Comparison of ENCODE assay signal across 8 cellular contexts in genomic region chr10:124743188-124744046, GRCh38. TPM values are rescaled to one million over a fixed set of nuclear protein-coding genes. Genes with fewer than 3 reads are reported as not detected.
A peak's percentile ranks its signal among the peaks of the same experiment; 100 is the strongest.
DNase-seq lines count a peak whose midpoint lies in the region; ATAC-seq and TF ChIP-seq lines count a peak whose summit lies in the region.

No MANE protein-coding gene starts in this region.

- ATAC-seq in GM18498 (IDR thresholded peaks at IDR 0.05; ENCODE audit: unreplicated experiment), result peak; percentile 22
- peak; percentile 8 for ATAC-seq in foreskin keratinocyte
- no peak for ATAC-seq in HG03378 (IDR thresholded peaks at IDR 0.05; ENCODE audit: unreplicated experiment)
- no peak for ATAC-seq in GM21619 (IDR thresholded peaks at IDR 0.05; ENCODE audit: unreplicated experiment)

- H2AFZ ChIP-seq in KMS-11 (ENCODE audit: low read depth), result peak overlapping the region; percentile 62

- no peak overlapping the region for H3K4me3 ChIP-seq in KMS-11 (IDR thresholded peaks at IDR 0.05; ENCODE audit: insufficient read depth, low read depth, low read length)

- H3K4me2 ChIP-seq in KMS-11, result peak overlapping the region; percentile 95

- no peaks in the 10 kb centered on the region for H3K27me3 Mint-ChIP-seq in osteocyte (ENCODE audit: unreplicated experiment)

- no peaks in the 10 kb centered on the region for H4K20me1 ChIP-seq in KMS-11 (ENCODE audit: insufficient read depth)

- no peak for TF ChIP-seq CTCF in KMS-11 (conservative IDR thresholded peaks at IDR 0.05; ENCODE audit: low read depth, low read length)
- no peak for TF ChIP-seq CTCF in foreskin keratinocyte (conservative IDR thresholded peaks at IDR 0.05)
- no peak for TF ChIP-seq CTCF in osteocyte (IDR thresholded peaks at IDR 0.05)

- no peaks in the 10 kb centered on the region for H3K9me3 Mint-ChIP-seq in osteocyte (ENCODE audit: unreplicated experiment)

- peaks cover 30% of the 10 kb centered on the region for H3K4me1 Mint-ChIP-seq in osteocyte (ENCODE audit: unreplicated experiment)

- H3K4me3 Mint-ChIP-seq in osteocyte (ENCODE audit: unreplicated experiment), result peak overlapping the region; percentile 99

- peaks cover 69% of the 10 kb centered on the region for H3K4me1 ChIP-seq in KMS-11 (ENCODE audit: low read depth, poor library complexity, severe bottlenecking)
- H3K4me1 ChIP-seq in foreskin keratinocyte, result peaks cover 54% of the 10 kb centered on the region

- H3K9ac ChIP-seq in KMS-11, result peak overlapping the region; percentile 81

- H3K27me3 ChIP-seq in KMS-11 (ENCODE audit: insufficient read depth, low read depth) (no peaks in the 10 kb centered on the region), foreskin keratinocyte (no peaks in the 10 kb centered on the region)

- in situ Hi-C loops in ACHN (cut with HindIII; ENCODE audit: low pct_ligation_motif_present, low pct_unique_long_range_greater_than_20kb, low sequenced_read_pairs), result no loop called here

- H3K79me2 ChIP-seq in KMS-11 (ENCODE audit: insufficient read depth, low read depth), result peaks cover 33% of the 10 kb centered on the region

- no peaks in the 10 kb centered on the region for H3K36me3 Mint-ChIP-seq in osteocyte (ENCODE audit: unreplicated experiment)

- no peaks in the 10 kb centered on the region for H3K36me3 ChIP-seq in KMS-11 (ENCODE audit: insufficient read depth)

- peak overlapping the region; percentile 93 for H3K27ac Mint-ChIP-seq in osteocyte (ENCODE audit: unreplicated experiment)

- DNase-seq in ACHN (peak; percentile 40), foreskin keratinocyte (peak in 1 of 2 donors; percentile 33), osteocyte (ENCODE audit: extremely low spot score, unreplicated experiment) (no peak)
- DNase-seq in activated T-cell treated with anti-CD3 and anti-CD28 coated beads, Interleukin-2, amount 50 U/mL, for 48 hours, result peak; percentile 61 to 62

- H3K27ac ChIP-seq in KMS-11, result peak overlapping the region; percentile 43
- no peak overlapping the region for H3K27ac ChIP-seq in foreskin keratinocyte

RNA-seq across cellular contexts. Expression of gene FAM53B, which starts 0.8 kb away (rescaled TPM):
- total RNA-seq in foreskin keratinocyte, result 17.3 and 17.5 TPM in 2 replicates
- polyA plus RNA-seq in foreskin keratinocyte, result 6.0 and 6.6 TPM in 2 replicates
- 14.7 and 17.0 TPM in 2 replicates for total RNA-seq in osteocyte

RNA-seq across cellular contexts. Expression of gene EEF1AKMT2, which starts 48.3 kb away (rescaled TPM):
- total RNA-seq in foreskin keratinocyte, result 22.9 and 23.3 TPM in 2 replicates
- 13.7 and 16.4 TPM in 2 replicates for polyA plus RNA-seq in foreskin keratinocyte
- 21.9 and 22.0 TPM in 2 replicates for total RNA-seq in osteocyte

RNA-seq across cellular contexts. Expression of gene ABRAXAS2, which starts 58.2 kb away (rescaled TPM):
- total RNA-seq in foreskin keratinocyte (18.7 and 19.0 TPM in 2 replicates), osteocyte (13.9 and 15.4 TPM in 2 replicates)
- polyA plus RNA-seq in foreskin keratinocyte, result 8.1 and 9.6 TPM in 2 replicates

Comparison
In these comparisons a context has a peak if more than half of its experiments do, and no peak if none do; other contexts are left out.
1. ATAC-seq: peak in GM18498 (single experiment) and foreskin keratinocyte (single experiment); none in HG03378 (single experiment) and GM21619 (single experiment).